21 cellular contexts compared by ENCODE assay signal in genomic region chr17:45113424-45113754, GRCh38.
"Had no signal": no experiment of that assay in that cellular context is flagged by ENCODE, and none has a peak within 500 bp of the region (broad histone marks: within the 10 kb centered on the region; RNA-seq: fewer than 3 reads in every experiment).

No MANE protein-coding gene starts in this region.

- H3K4me3 Mint-ChIP-seq: activated CD4-positive, alpha-beta T cell treated with anti-CD3 and anti-CD28 coated beads for 36 hours; activated CD8-positive, alpha-beta T cell treated with anti-CD3 and anti-CD28 coated beads, Interleukin-2, amount 10 ng/mL, durations not matched to agents 7 days and 5 days; activated naive CD8-positive, alpha-beta T cell treated with anti-CD3 and anti-CD28 coated beads, Interleukin-2, amount 50 U/mL, for 24 hours; naive thymus-derived CD8-positive, alpha-beta T cell had no signal

- H3K27me3 ChIP-seq: esophagus squamous epithelium, testis, uterus had no signal

- FAIRE-seq: astrocyte had no signal

- ATAC-seq: activated CD4-positive, alpha-beta T cell treated with anti-CD3 and anti-CD28 coated beads for 36 hours; activated CD8-positive, alpha-beta T cell treated with anti-CD3 and anti-CD28 coated beads, Interleukin-2, amount 10 ng/mL, durations not matched to agents 7 days and 5 days; activated naive CD8-positive, alpha-beta T cell treated with anti-CD3 and anti-CD28 coated beads, Interleukin-2, amount 50 U/mL, for 24 hours; left colon; mucosa of descending colon; naive thymus-derived CD8-positive, alpha-beta T cell; stimulated activated naive CD8-positive, alpha-beta T cell treated with anti-CD3 and anti-CD28 coated beads, Interleukin-15, Interleukin-2, amounts not matched to agents 100 U/mL and 50 U/mL, for 24 hours had no signal

- H3K36me3 ChIP-seq: prostate gland, uterus had no signal

- H3K4me3 ChIP-seq: esophagus squamous epithelium, mucosa of descending colon, prostate gland, testis, uterus had no signal

- H3K27ac Mint-ChIP-seq: activated CD4-positive, alpha-beta T cell treated with anti-CD3 and anti-CD28 coated beads for 36 hours; activated CD8-positive, alpha-beta T cell treated with anti-CD3 and anti-CD28 coated beads, Interleukin-2, amount 10 ng/mL, durations not matched to agents 7 days and 5 days; activated naive CD8-positive, alpha-beta T cell treated with anti-CD3 and anti-CD28 coated beads, Interleukin-2, amount 50 U/mL, for 24 hours; naive thymus-derived CD8-positive, alpha-beta T cell had no signal

- DNase-seq: activated CD4-positive, alpha-beta T cell treated with anti-CD3 and anti-CD28 coated beads for 36 hours; activated CD8-positive, alpha-beta memory T cell treated with anti-CD3 and anti-CD28 coated beads, Interleukin-2, amount 50 U/mL, for 48 hours; activated CD8-positive, alpha-beta T cell treated with anti-CD3 and anti-CD28 coated beads, Interleukin-2, amount 10 ng/mL, durations not matched to agents 7 days and 5 days; activated naive CD4-positive, alpha-beta T cell; activated naive CD8-positive, alpha-beta T cell treated with anti-CD3 and anti-CD28 coated beads, Interleukin-2, amount 50 U/mL, for 24 hours; esophagus squamous epithelium; foreskin fibroblast; head of caudate nucleus; left colon; mammary epithelial cell; mucosa of descending colon; naive thymus-derived CD8-positive, alpha-beta T cell; occipital lobe; stimulated activated CD4-positive, alpha-beta T cell treated with anti-CD3 and anti-CD28 coated beads, Interleukin-2, amount 100 ng/mL, for 48 hours; stimulated activated naive CD8-positive, alpha-beta T cell treated with anti-CD3 and anti-CD28 coated beads, Interleukin-15, Interleukin-2, amounts not matched to agents 100 U/mL and 50 U/mL, for 24 hours; T-helper 1 cell; testis; uterus had no signal

- H3K27me3 Mint-ChIP-seq: activated CD4-positive, alpha-beta T cell treated with anti-CD3 and anti-CD28 coated beads for 36 hours; activated naive CD8-positive, alpha-beta T cell treated with anti-CD3 and anti-CD28 coated beads, Interleukin-2, amount 50 U/mL, for 24 hours; naive thymus-derived CD8-positive, alpha-beta T cell had no signal

- H3K9me3 Mint-ChIP-seq: activated naive CD8-positive, alpha-beta T cell treated with anti-CD3 and anti-CD28 coated beads, Interleukin-2, amount 50 U/mL, for 24 hours; naive thymus-derived CD8-positive, alpha-beta T cell had no signal

- H3K27ac ChIP-seq: esophagus squamous epithelium, prostate gland, uterus, VCaP had no signal

- H3K4me1 ChIP-seq: prostate gland had no signal

- H3K9me3 ChIP-seq: esophagus squamous epithelium, mucosa of descending colon, prostate gland, testis, uterus had no signal

- H3K4me1 Mint-ChIP-seq: activated CD4-positive, alpha-beta T cell treated with anti-CD3 and anti-CD28 coated beads for 36 hours; activated naive CD8-positive, alpha-beta T cell treated with anti-CD3 and anti-CD28 coated beads, Interleukin-2, amount 50 U/mL, for 24 hours had no signal
